8 cellular contexts compared by ENCODE assay signal in the genomic region with DNA sequence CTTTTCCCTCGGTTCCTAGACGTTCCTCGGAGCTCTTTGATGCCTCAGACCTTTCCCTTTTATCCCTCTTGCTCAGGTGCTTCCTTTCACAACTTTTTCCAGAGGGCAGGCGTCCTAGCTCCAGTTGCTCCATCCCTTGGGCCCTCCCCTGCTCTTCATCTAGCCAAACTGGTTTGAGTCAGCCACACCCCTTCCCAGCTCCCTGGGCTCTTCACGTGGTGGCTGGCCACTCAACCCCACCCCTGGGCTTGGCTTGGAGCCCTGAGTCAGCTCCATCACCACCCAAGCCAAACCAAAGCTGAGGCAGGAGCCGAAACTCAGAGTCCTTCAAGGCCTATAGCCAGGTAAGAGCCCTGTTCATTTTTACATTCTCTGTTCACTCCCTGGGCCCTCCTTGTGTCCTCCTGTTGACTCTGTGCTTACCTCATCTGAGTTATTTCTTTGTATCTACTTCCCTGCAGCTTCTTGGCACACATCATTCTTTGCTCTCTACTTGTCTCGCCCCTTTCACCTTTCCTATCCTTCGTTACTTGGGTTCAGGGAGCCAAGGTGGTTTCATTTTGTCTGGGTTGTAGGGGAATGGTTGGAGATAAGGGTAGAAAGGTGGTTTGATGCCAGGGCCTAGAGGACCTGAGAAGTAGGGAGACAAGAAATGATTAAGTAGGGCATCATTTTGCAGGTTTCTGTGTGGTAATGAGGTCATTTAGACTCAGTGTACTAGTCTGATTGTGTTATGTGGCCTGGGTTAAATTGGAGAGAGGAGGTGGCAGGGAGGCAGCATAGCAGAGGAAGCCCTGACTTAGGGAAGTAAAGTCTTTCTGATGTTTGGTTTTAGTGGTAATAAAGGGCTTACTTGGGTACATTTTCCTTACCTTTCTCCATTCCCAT. TPM values are rescaled to one million over a fixed set of nuclear protein-coding genes. Genes with fewer than 3 reads are reported as not detected.
DNase-seq lines count a peak whose midpoint lies in the region; ATAC-seq, FAIRE-seq and TF ChIP-seq lines count a peak whose summit lies in the region.

No MANE protein-coding gene starts in this region.

- no peak for FAIRE-seq in GM12892 (lab: Jason Lieb, UNC)

- POLR2A ChIA-PET in WTC11 (lab: Charles Lee) = interaction anchor here (0.6 to 1.8 kb wide), 2 partner anchors 35 to 38 kb away, joined by 3 to 5 read pairs; no protein-coding TSS in a partner anchor

- CTCF ChIA-PET in WTC11 (lab: Charles Lee) = interaction anchor here (0.7 kb wide), 1 partner anchor 90 kb away, joined by 3 read pairs; the partner anchor contains the start of gene PRR14

- no peak for TF ChIP-seq POLR2A in GM12892 (IDR thresholded peaks at IDR 0.05; ENCODE audit: low read depth, low read length)

- no peak overlapping the region for H3K4me3 Mint-ChIP-seq in activated T-cell treated with anti-CD3 and anti-CD28 coated beads, Interleukin-2, amount 50 U/mL, for 24 hours
- no peak overlapping the region for H3K4me3 Mint-ChIP-seq in WTC11
- no peak overlapping the region for H3K4me3 Mint-ChIP-seq in progenitor cell of endocrine pancreas (ENCODE audit: low read depth)

- H3K36me3 Mint-ChIP-seq in activated T-cell treated with anti-CD3 and anti-CD28 coated beads, Interleukin-2, amount 50 U/mL, for 24 hours (ENCODE audit: low read depth) = peaks cover 92% of the 10 kb centered on the region
- peaks cover 45% of the 10 kb centered on the region for H3K36me3 Mint-ChIP-seq in WTC11
- H3K36me3 Mint-ChIP-seq in progenitor cell of endocrine pancreas (ENCODE audit: insufficient read depth) = peaks cover 27% of the 10 kb centered on the region

- H3K9me3 Mint-ChIP-seq in activated T-cell treated with anti-CD3 and anti-CD28 coated beads, Interleukin-2, amount 50 U/mL, for 24 hours = no peaks in the 10 kb centered on the region
- H3K9me3 Mint-ChIP-seq in WTC11 (no peaks in the 10 kb centered on the region), progenitor cell of endocrine pancreas (ENCODE audit: low read depth) (no peaks in the 10 kb centered on the region)

- no peak for DNase-seq in activated T-cell treated with anti-CD3 and anti-CD28 coated beads, Interleukin-2, amount 50 U/mL, for 24 hours
- no peak for DNase-seq in activated T-cell treated with anti-CD3 and anti-CD28 coated beads for 4 hours
- peak; percentile 65 for DNase-seq in WTC11 (ENCODE audit: low spot score)
- peak; percentile 83 for DNase-seq in glomerular visceral epithelial cell (ENCODE audit: extremely low spot score)
- DNase-seq in progenitor cell of endocrine pancreas (ENCODE audit: low spot score, unreplicated experiment) = no peak
- no peak for DNase-seq in AML-193 (lab: John Stamatoyannopoulos, UW)
- no peak for DNase-seq in GM12892 (ENCODE audit: insufficient read length)

- no peaks in the 10 kb centered on the region for H3K27me3 Mint-ChIP-seq in activated T-cell treated with anti-CD3 and anti-CD28 coated beads, Interleukin-2, amount 50 U/mL, for 24 hours
- H3K27me3 Mint-ChIP-seq in WTC11 (ENCODE audit: low read depth) (no peaks in the 10 kb centered on the region; the same call in 1 of the 2 replicates), progenitor cell of endocrine pancreas (no peaks in the 10 kb centered on the region)

- TF ChIP-seq CTCF in WTC11 (IDR thresholded peaks at IDR 0.05) (no peak), progenitor cell of endocrine pancreas (IDR thresholded peaks at IDR 0.05; ENCODE audit: unreplicated experiment) (no peak)

- peak overlapping the region; percentile 85 for H3K27ac Mint-ChIP-seq in activated T-cell treated with anti-CD3 and anti-CD28 coated beads, Interleukin-2, amount 50 U/mL, for 24 hours
- H3K27ac Mint-ChIP-seq in WTC11 (peak overlapping the region; percentile 92), progenitor cell of endocrine pancreas (peak overlapping the region; percentile 73)

- ATAC-seq in WTC11 (peak; percentile 89), GM19455 (IDR thresholded peaks at IDR 0.05; ENCODE audit: unreplicated experiment) (no peak)

- peaks cover 21% of the 10 kb centered on the region for H3K4me1 Mint-ChIP-seq in activated T-cell treated with anti-CD3 and anti-CD28 coated beads, Interleukin-2, amount 50 U/mL, for 24 hours (ENCODE audit: low read depth)
- H3K4me1 Mint-ChIP-seq in WTC11 (peaks cover 14% of the 10 kb centered on the region), progenitor cell of endocrine pancreas (ENCODE audit: low read depth) (peaks cover 11% of the 10 kb centered on the region)

TF ChIP-seq in WTC11, 78 proteins besides CTCF, POLR2A, EP300 and RAD21:
- TF ChIP-seq ZNF317 (CRISPR knock-in tag; IDR thresholded peaks at IDR 0.05; ENCODE audit: borderline replicate concordance, low read depth) = no peak
- TF ChIP-seq, protein P1, sequence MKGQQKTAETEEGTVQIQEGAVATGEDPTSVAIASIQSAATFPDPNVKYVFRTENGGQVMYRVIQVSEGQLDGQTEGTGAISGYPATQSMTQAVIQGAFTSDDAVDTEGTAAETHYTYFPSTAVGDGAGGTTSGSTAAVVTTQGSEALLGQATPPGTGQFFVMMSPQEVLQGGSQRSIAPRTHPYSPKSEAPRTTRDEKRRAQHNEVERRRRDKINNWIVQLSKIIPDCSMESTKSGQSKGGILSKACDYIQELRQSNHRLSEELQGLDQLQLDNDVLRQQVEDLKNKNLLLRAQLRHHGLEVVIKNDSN (CRISPR knock-in tag; IDR thresholded peaks at IDR 0.05) = peak; percentile 76; the same call in 1 of the 2 replicates

RNA-seq across cellular contexts. Expression of gene PHKG2, which starts 7.6 kb away (rescaled TPM):
- total RNA-seq in WTC11 (2021) (40.8 to 50.5 TPM (median 45.0 TPM) in 3 replicates), progenitor cell of endocrine pancreas (53.5 and 61.8 TPM in 2 replicates)
- polyA plus RNA-seq in GM12892 (2012; ENCODE audit: missing spikeins) = 24.4 TPM

RNA-seq across cellular contexts. Expression of gene CFAP119, which starts 21.3 kb away (rescaled TPM):
- total RNA-seq in WTC11 (2021) (4.6 to 6.6 TPM (median 6.2 TPM) in 3 replicates), progenitor cell of endocrine pancreas (19.3 and 22.2 TPM in 2 replicates)
- 4.9 TPM for polyA plus RNA-seq in GM12892 (2012; ENCODE audit: missing spikeins)

RNA-seq across cellular contexts. Expression of gene RNF40, which starts 21.5 kb away (rescaled TPM):
- total RNA-seq in WTC11 (2021) = 63.7 to 77.1 TPM (median 66.9 TPM) in 3 replicates
- 137 and 155 TPM in 2 replicates for total RNA-seq in progenitor cell of endocrine pancreas
- polyA plus RNA-seq in GM12892 (2012; ENCODE audit: missing spikeins) = 32.1 TPM

RNA-seq across cellular contexts. Expression of gene SRCAP, which starts 41.6 kb away (rescaled TPM):
- total RNA-seq in WTC11 (2021) (54.9 to 58.5 TPM (median 55.8 TPM) in 3 replicates), progenitor cell of endocrine pancreas (103 and 104 TPM in 2 replicates)
- polyA plus RNA-seq in GM12892 (2012; ENCODE audit: missing spikeins) = 6.0 TPM

RNA-seq across cellular contexts. Expression of gene ZNF629, which starts 46.4 kb away (rescaled TPM):
- 18.7 to 20.0 TPM (median 19.7 TPM) in 3 replicates for total RNA-seq in WTC11 (2021)
- total RNA-seq in progenitor cell of endocrine pancreas = 33.0 and 35.0 TPM in 2 replicates
- polyA plus RNA-seq in GM12892 (2012; ENCODE audit: missing spikeins) = 0.30 TPM

Comparison
In these comparisons a context has a peak if more than half of its experiments do, and no peak if none do; other contexts are left out.
1. DNase-seq: peak in WTC11 (single experiment) and glomerular visceral epithelial cell (single experiment); none in activated T-cell treated with anti-CD3 and anti-CD28 coated beads, Interleukin-2, amount 50 U/mL, for 24 hours (single experiment), activated T-cell treated with anti-CD3 and anti-CD28 coated beads for 4 hours (single experiment), progenitor cell of endocrine pancreas (single experiment), AML-193 (0 of 2) and GM12892 (single experiment).
2. Peak in every context shown above with its lines, with median percentiles within 50 percentile points of each other: H3K27ac Mint-ChIP-seq.